Comparison of ENCODE assay signal across 8 cellular contexts in genomic region chr5:115098041-115098702, GRCh38.
A peak's percentile ranks its signal among the peaks of the same experiment; 100 is the strongest.
DNase-seq lines count a peak whose midpoint lies in the region; ATAC-seq and TF ChIP-seq lines count a peak whose summit lies in the region.

No MANE protein-coding gene starts in this region.

- no peak overlapping the region for H3K9ac ChIP-seq in fibroblast of lung (ENCODE audit: insufficient read depth, low read length)
- no peak overlapping the region for H3K9ac ChIP-seq in parathyroid adenoma

- no peak overlapping the region for H3K27ac ChIP-seq in VCaP
- no peak overlapping the region for H3K27ac ChIP-seq in fibroblast of lung (ENCODE audit: insufficient read depth, low read length)
- no peak overlapping the region for H3K27ac ChIP-seq in parathyroid adenoma

- H3K36me3 ChIP-seq in fibroblast of lung (ENCODE audit: control insufficient read depth, insufficient read depth, low read length) (no peaks in the 10 kb centered on the region), parathyroid adenoma (ENCODE audit: control insufficient read depth, insufficient read depth, low read length) (no peaks in the 10 kb centered on the region)

- H2AFZ ChIP-seq in fibroblast of lung (ENCODE audit: low read length): no peak overlapping the region
- no peak overlapping the region for H2AFZ ChIP-seq in parathyroid adenoma

- ATAC-seq in GM18499 (IDR thresholded peaks at IDR 0.05; ENCODE audit: insufficient read depth, unreplicated experiment) (peak; percentile 73), HG02798 (IDR thresholded peaks at IDR 0.05; ENCODE audit: poor library complexity, unreplicated experiment) (peak; percentile 88), HG02970 (IDR thresholded peaks at IDR 0.05; ENCODE audit: low FRiP score, unreplicated experiment) (no peak)

- TF ChIP-seq CTCF in VCaP (conservative IDR thresholded peaks at IDR 0.05): peak; percentile 80
- peak; percentile 82 to 85 for TF ChIP-seq CTCF in fibroblast of lung (conservative IDR thresholded peaks at IDR 0.05 in 1 of 2, IDR thresholded peaks at IDR 0.05 in 1 of 2; ENCODE audit: low read depth in 1 of 2, low read length in 2 of 2)
- TF ChIP-seq CTCF in parathyroid adenoma (IDR thresholded peaks at IDR 0.05): peak; percentile 65

- H3K4me2 ChIP-seq in fibroblast of lung (ENCODE audit: extremely low read depth, insufficient read depth, low read length) (no peak overlapping the region), parathyroid adenoma (ENCODE audit: low read length) (no peak overlapping the region)

- no peaks in the 10 kb centered on the region for H3K79me2 ChIP-seq in fibroblast of lung (ENCODE audit: control insufficient read depth, insufficient read depth, low read length)
- H3K79me2 ChIP-seq in parathyroid adenoma: no peaks in the 10 kb centered on the region

- no peaks in the 10 kb centered on the region for H3K27me3 ChIP-seq in fibroblast of lung (ENCODE audit: control insufficient read depth, insufficient read depth, low read length)
- H3K27me3 ChIP-seq in parathyroid adenoma (ENCODE audit: control insufficient read depth, insufficient read depth, low read length): no peaks in the 10 kb centered on the region

- H3K9me3 ChIP-seq in fibroblast of lung (ENCODE audit: control insufficient read depth, insufficient read depth, low read depth, low read length): no peaks in the 10 kb centered on the region
- no peaks in the 10 kb centered on the region for H3K9me3 ChIP-seq in parathyroid adenoma (ENCODE audit: control insufficient read depth, low read length)

- H3K4me3 ChIP-seq in fibroblast of lung (replicated peaks in 1 of 4; ENCODE audit: control extremely low read depth in 1 of 4, insufficient read depth in 1 of 4, low read depth in 3 of 4, low read length in 4 of 4) (no peak overlapping the region), parathyroid adenoma (ENCODE audit: low read depth, low read length) (no peak overlapping the region)

- DNase-seq in CD1c-positive myeloid dendritic cell (ENCODE audit: extremely low spot score): peak; percentile 62
- peak; percentile 62 for DNase-seq in NCI-H146 (lab: John Stamatoyannopoulos, UW)
- DNase-seq in fibroblast of lung (ENCODE audit: low read depth in 2 of 2): peak; percentile 46 to 69

- H3K4me1 ChIP-seq in fibroblast of lung (ENCODE audit: control insufficient read depth, extremely low read depth, insufficient read depth, low read length): no peaks in the 10 kb centered on the region
- H3K4me1 ChIP-seq in parathyroid adenoma: no peaks in the 10 kb centered on the region

- H4K20me1 ChIP-seq in fibroblast of lung (ENCODE audit: control insufficient read depth, extremely low read depth, insufficient read depth, low read length): no peaks in the 10 kb centered on the region
